Comparison of ENCODE assay signal across 2 cellular contexts in the genomic region with DNA sequence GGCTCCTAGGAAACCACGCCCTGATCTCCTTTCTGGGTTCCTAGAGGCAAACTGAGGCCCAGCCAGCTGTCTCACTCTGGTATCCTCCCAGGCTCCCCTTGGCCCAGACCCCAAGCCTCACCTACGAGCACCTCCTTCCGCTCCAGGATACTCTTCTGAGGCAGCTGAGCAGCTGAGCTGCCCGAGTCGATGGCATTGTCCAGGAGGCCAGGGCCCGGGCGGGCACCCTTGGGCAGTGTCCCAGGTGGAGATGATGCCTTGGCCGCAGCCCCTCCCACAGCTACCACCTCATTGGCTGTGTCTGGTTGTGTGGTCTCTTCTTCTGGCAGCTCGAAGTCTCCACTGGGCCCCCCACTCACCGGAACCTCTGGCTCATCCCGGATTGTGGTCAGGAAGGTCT.
TF ChIP-seq lines count a peak whose summit lies in the region.

No MANE protein-coding gene starts in this region.

TF ChIP-seq in IMR-90, 13 proteins besides CTCF, POLR2A, EP300 and RAD21:
- TF ChIP-seq, protein P1, sequence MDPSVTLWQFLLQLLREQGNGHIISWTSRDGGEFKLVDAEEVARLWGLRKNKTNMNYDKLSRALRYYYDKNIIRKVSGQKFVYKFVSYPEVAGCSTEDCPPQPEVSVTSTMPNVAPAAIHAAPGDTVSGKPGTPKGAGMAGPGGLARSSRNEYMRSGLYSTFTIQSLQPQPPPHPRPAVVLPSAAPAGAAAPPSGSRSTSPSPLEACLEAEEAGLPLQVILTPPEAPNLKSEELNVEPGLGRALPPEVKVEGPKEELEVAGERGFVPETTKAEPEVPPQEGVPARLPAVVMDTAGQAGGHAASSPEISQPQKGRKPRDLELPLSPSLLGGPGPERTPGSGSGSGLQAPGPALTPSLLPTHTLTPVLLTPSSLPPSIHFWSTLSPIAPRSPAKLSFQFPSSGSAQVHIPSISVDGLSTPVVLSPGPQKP (IDR thresholded peaks at IDR 0.05; ENCODE audit: borderline replicate concordance, low read depth, low read length): no peak
- TF ChIP-seq CEBPB (IDR thresholded peaks at IDR 0.05; ENCODE audit: low read depth, low read length) (no peak), FOS (IDR thresholded peaks at IDR 0.05; ENCODE audit: low read depth, low read length) (no peak), SMC3 (IDR thresholded peaks at IDR 0.05; ENCODE audit: low read depth, low read length) (no peak), MAZ (IDR thresholded peaks at IDR 0.05; ENCODE audit: borderline replicate concordance, low read depth, low read length) (no peak), MXI1 (IDR thresholded peaks at IDR 0.05; ENCODE audit: borderline replicate concordance, low read depth, low read length) (no peak), RFX5 (IDR thresholded peaks at IDR 0.05; ENCODE audit: low read depth, low read length) (no peak), BHLHE40 (IDR thresholded peaks at IDR 0.05; ENCODE audit: low read depth, low read length) (no peak), RCOR1 (IDR thresholded peaks at IDR 0.05; ENCODE audit: insufficient replicate concordance, low read length) (no peak), MAFK (IDR thresholded peaks at IDR 0.05; ENCODE audit: low read depth, low read length) (no peak), NFE2L2 (IDR thresholded peaks at IDR 0.05; ENCODE audit: low read depth, low read length) (no peak), CHD1 (IDR thresholded peaks at IDR 0.05; ENCODE audit: low read depth, low read length) (no peak)
- TF ChIP-seq, protein P2, sequence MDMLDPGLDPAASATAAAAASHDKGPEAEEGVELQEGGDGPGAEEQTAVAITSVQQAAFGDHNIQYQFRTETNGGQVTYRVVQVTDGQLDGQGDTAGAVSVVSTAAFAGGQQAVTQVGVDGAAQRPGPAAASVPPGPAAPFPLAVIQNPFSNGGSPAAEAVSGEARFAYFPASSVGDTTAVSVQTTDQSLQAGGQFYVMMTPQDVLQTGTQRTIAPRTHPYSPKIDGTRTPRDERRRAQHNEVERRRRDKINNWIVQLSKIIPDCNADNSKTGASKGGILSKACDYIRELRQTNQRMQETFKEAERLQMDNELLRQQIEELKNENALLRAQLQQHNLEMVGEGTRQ (IDR thresholded peaks at IDR 0.05; ENCODE audit: low read depth, low read length): no peak

TF ChIP-seq in K562, 482 proteins besides CTCF, POLR2A, EP300 and RAD21:
- TF ChIP-seq, protein P3, sequence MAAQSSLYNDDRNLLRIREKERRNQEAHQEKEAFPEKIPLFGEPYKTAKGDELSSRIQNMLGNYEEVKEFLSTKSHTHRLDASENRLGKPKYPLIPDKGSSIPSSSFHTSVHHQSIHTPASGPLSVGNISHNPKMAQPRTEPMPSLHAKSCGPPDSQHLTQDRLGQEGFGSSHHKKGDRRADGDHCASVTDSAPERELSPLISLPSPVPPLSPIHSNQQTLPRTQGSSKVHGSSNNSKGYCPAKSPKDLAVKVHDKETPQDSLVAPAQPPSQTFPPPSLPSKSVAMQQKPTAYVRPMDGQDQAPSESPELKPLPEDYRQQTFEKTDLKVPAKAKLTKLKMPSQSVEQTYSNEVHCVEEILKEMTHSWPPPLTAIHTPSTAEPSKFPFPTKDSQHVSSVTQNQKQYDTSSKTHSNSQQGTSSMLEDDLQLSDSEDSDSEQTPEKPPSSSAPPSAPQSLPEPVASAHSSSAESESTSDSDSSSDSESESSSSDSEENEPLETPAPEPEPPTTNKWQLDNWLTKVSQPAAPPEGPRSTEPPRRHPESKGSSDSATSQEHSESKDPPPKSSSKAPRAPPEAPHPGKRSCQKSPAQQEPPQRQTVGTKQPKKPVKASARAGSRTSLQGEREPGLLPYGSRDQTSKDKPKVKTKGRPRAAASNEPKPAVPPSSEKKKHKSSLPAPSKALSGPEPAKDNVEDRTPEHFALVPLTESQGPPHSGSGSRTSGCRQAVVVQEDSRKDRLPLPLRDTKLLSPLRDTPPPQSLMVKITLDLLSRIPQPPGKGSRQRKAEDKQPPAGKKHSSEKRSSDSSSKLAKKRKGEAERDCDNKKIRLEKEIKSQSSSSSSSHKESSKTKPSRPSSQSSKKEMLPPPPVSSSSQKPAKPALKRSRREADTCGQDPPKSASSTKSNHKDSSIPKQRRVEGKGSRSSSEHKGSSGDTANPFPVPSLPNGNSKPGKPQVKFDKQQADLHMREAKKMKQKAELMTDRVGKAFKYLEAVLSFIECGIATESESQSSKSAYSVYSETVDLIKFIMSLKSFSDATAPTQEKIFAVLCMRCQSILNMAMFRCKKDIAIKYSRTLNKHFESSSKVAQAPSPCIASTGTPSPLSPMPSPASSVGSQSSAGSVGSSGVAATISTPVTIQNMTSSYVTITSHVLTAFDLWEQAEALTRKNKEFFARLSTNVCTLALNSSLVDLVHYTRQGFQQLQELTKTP (IDR thresholded peaks at IDR 0.05; ENCODE audit: low read depth in 1 of 2, partially characterized antibody in 2 of 2): no peak
- TF ChIP-seq HIVEP1 (CRISPR knock-in tag; IDR thresholded peaks at IDR 0.05) (no peak), CHD4 (IDR thresholded peaks at IDR 0.05; ENCODE audit: insufficient read depth, insufficient replicate concordance, low read depth, low read length, poor library complexity, severe bottlenecking) (no peak), CBFA2T3 (IDR thresholded peaks at IDR 0.05) (no peak), POLR2G (IDR thresholded peaks at IDR 0.05; ENCODE audit: low read depth, low read length) (peak; percentile 29; the same call in 1 of the 2 replicates), KLF1 (tag; IDR thresholded peaks at IDR 0.05) (no peak), ILF3 (IDR thresholded peaks at IDR 0.05; ENCODE audit: borderline replicate concordance) (no peak), ZNF583 (CRISPR knock-in tag; IDR thresholded peaks at IDR 0.05) (no peak), CBX3 (IDR thresholded peaks at IDR 0.05; ENCODE audit: borderline replicate concordance in 1 of 2, low read length in 2 of 2) (no peak), ZC3H8 (IDR thresholded peaks at IDR 0.05) (no peak), FOXK2 (conservative IDR thresholded peaks at IDR 0.05 in 1 of 2, IDR thresholded peaks at IDR 0.05 in 1 of 2; ENCODE audit: low read depth in 2 of 2) (no peak), SIN3A (IDR thresholded peaks at IDR 0.05; ENCODE audit: borderline replicate concordance in 2 of 2, control insufficient read depth in 1 of 2, low read depth in 2 of 2, low read length in 2 of 2) (no peak), FIP1L1 (IDR thresholded peaks at IDR 0.05; ENCODE audit: low read depth, low read length, poor library complexity, severe bottlenecking) (no peak), RBFOX2 (IDR thresholded peaks at IDR 0.05; ENCODE audit: low read depth, low read length) (0 out of 2 replicates have a peak, but pooled peaks have one; percentile 20), HMGN3 (IDR thresholded peaks at IDR 0.05; ENCODE audit: borderline replicate concordance, extremely low read depth, insufficient read length, low read depth, low read length) (peak; percentile 34)
- TF ChIP-seq, protein P4, sequence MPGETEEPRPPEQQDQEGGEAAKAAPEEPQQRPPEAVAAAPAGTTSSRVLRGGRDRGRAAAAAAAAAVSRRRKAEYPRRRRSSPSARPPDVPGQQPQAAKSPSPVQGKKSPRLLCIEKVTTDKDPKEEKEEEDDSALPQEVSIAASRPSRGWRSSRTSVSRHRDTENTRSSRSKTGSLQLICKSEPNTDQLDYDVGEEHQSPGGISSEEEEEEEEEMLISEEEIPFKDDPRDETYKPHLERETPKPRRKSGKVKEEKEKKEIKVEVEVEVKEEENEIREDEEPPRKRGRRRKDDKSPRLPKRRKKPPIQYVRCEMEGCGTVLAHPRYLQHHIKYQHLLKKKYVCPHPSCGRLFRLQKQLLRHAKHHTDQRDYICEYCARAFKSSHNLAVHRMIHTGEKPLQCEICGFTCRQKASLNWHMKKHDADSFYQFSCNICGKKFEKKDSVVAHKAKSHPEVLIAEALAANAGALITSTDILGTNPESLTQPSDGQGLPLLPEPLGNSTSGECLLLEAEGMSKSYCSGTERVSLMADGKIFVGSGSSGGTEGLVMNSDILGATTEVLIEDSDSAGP (CRISPR knock-in tag; IDR thresholded peaks at IDR 0.05): no peak
TF ChIP-seq in K562: peak in this region for 3.
